In genomic region chr2:241339839-241340471, GRCh38 we compare ENCODE assay signal across 15 cellular contexts. TPM values are rescaled to one million over a fixed set of nuclear protein-coding genes. Genes with fewer than 3 reads are reported as not detected.
DNase-seq lines count a peak whose midpoint lies in the region; ATAC-seq and TF ChIP-seq lines count a peak whose summit lies in the region.
"Had no signal": no experiment of that assay in that cellular context is flagged by ENCODE, and none has a peak within 500 bp of the region (broad histone marks: within the 10 kb centered on the region; RNA-seq: fewer than 3 reads in every experiment).

No MANE protein-coding gene starts in this region.

- 45% methylated on average over 2 of the region's 6 CpGs; no CpG with 5 or more reads in 1 of the 2 experiments for WGBS in IMR-90 (ENCODE audit: extremely low coverage in 2 of 2, insufficient read length in 1 of 2), 2 experiments

- H3K14ac ChIP-seq in IMR-90 (replicated peaks; ENCODE audit: low read depth, low read length), result no peak overlapping the region

- H3K4me3 ChIP-seq in CD4-positive, alpha-beta memory T cell (ENCODE audit: low read length in 2 of 2), result no peak overlapping the region
- H3K4me3 ChIP-seq in IMR-90 (ENCODE audit: insufficient read depth, low read depth, low read length) (no peak overlapping the region), astrocyte of the cerebellum (ENCODE audit: low read depth, low read length) (no peak overlapping the region), SJCRH30 (no peak overlapping the region)
- H3K4me3 ChIP-seq: right lobe of liver had no signal

- POLR2A ChIA-PET in CD4-positive, alpha-beta memory T cell (lab: Charles Lee; ENCODE audit: partially characterized antibody), result interaction anchor here (0.7 kb wide), 1 partner anchor 24 kb away, joined by 3 read pairs; the partner anchor contains the start of gene SEPTIN2
- POLR2A ChIA-PET in IMR-90 (lab: Charles Lee; ENCODE audit: unreplicated experiment), result no interaction called here
- POLR2A ChIA-PET in naive thymus-derived CD8-positive, alpha-beta T cell (lab: Charles Lee), result interaction anchor here (0.6 to 1.7 kb wide), 2 partner anchors 13 to 24 kb away, joined by 4 to 8 read pairs; partner anchors contain the start of genes HDLBP and SEPTIN2

- H3K4me2 ChIP-seq in IMR-90 (ENCODE audit: low read depth, low read length), result peak overlapping the region; percentile 56

- ATAC-seq in IMR-90 (ENCODE audit: low read depth), result peak; percentile 80
- no peak for ATAC-seq in naive thymus-derived CD8-positive, alpha-beta T cell
- ATAC-seq in HG02973 (IDR thresholded peaks at IDR 0.05; ENCODE audit: unreplicated experiment), result no peak
- ATAC-seq: stimulated activated memory B cell treated with anti-CD40 and anti-IgM and Interleukin-4, amounts not matched to agents 10 μg/mL and 1 μg/mL and 100 μg/mL, for 72 hours had no signal

- H4K5ac ChIP-seq in IMR-90 (ENCODE audit: low read depth, low read length), result no peak overlapping the region

- peaks cover 37% of the 10 kb centered on the region for H4K20me1 ChIP-seq in IMR-90 (ENCODE audit: insufficient read depth, low read length)

- DNase-seq in CD4-positive, alpha-beta memory T cell, result no peak
- DNase-seq in IMR-90 (peak; percentile 59), astrocyte of the cerebellum (ENCODE audit: low read depth) (peak; percentile 5), HuH-7 (ENCODE audit: low spot score) (no peak), NCI-H526 treated with DMSO at 0.1 percent for 48 hours (lab: John Stamatoyannopoulos, UW) (no peak), SJCRH30 (no peak)
- DNase-seq in naive thymus-derived CD8-positive, alpha-beta T cell, result no peak
- DNase-seq: activated CD4-positive, alpha-beta T cell treated with anti-CD3 and anti-CD28 coated beads, Interleukin-2, amount 50 U/mL, for 4 hours; BE2C; NCI-H1105; NCI-H510A treated with DMSO at 0.1 percent for 48 hours; right lobe of liver; T-helper 9 cell had no signal

- peak overlapping the region; percentile 79 for H2BK5ac ChIP-seq in IMR-90 (ENCODE audit: low read depth, low read length, poor library complexity, severe bottlenecking)

- H2AFZ ChIP-seq in IMR-90 (replicated peaks; ENCODE audit: low read length, poor library complexity), result no peak overlapping the region

- H2BK20ac ChIP-seq in IMR-90 (ENCODE audit: low read depth, low read length), result no peak overlapping the region; the same call in 1 of the 2 replicates

- no peak overlapping the region for H3K18ac ChIP-seq in IMR-90 (ENCODE audit: low read depth, low read length)

- in situ Hi-C loops in IMR-90 (cut with MboI; ENCODE audit: low sequenced_read_pairs), result no loop called here
- in situ Hi-C loops in astrocyte of the cerebellum (cut with HindIII; ENCODE audit: low sequenced_read_pairs), result no loop called here

- H3K9me3 Mint-ChIP-seq in CD4-positive, alpha-beta memory T cell, result no peaks in the 10 kb centered on the region
- H3K9me3 Mint-ChIP-seq in naive thymus-derived CD8-positive, alpha-beta T cell, result no peaks in the 10 kb centered on the region
- H3K9me3 Mint-ChIP-seq: stimulated activated memory B cell treated with anti-CD40 and anti-IgM and Interleukin-4, amounts not matched to agents 10 μg/mL and 1 μg/mL and 100 μg/mL, for 72 hours had no signal

- no peaks in the 10 kb centered on the region for H3K27me3 ChIP-seq in CD4-positive, alpha-beta memory T cell (ENCODE audit: insufficient read depth, low read length)
- H3K27me3 ChIP-seq in IMR-90 (ENCODE audit: control insufficient read depth, insufficient read depth, low read length), result no peaks in the 10 kb centered on the region
- H3K27me3 ChIP-seq in SJCRH30, result no peaks in the 10 kb centered on the region
- H3K27me3 ChIP-seq: BE2C, right lobe of liver had no signal

- H2AK5ac ChIP-seq in IMR-90 (ENCODE audit: low read depth, low read length), result peak overlapping the region; percentile 26; the same call in 1 of the 2 replicates

- peaks cover 30 to 61% of the 10 kb centered on the region in 2 experiments for H3K79me1 ChIP-seq in IMR-90 (ENCODE audit: low read depth in 1 of 2, low read length in 2 of 2)

- peak overlapping the region; percentile 17; the same call in 1 of the 2 replicates for H3K23ac ChIP-seq in IMR-90 (ENCODE audit: low read depth, low read length)

- no peak for TF ChIP-seq CTCF in IMR-90 (conservative IDR thresholded peaks at IDR 0.05; ENCODE audit: low read depth, low read length)
- TF ChIP-seq CTCF in astrocyte of the cerebellum (IDR thresholded peaks at IDR 0.05; ENCODE audit: low read depth, low read length, missing control alignments), result no peak

- peak overlapping the region; percentile 73 for H2AK9ac ChIP-seq in IMR-90 (replicated peaks; ENCODE audit: low read depth, low read length, poor library complexity)

- no peak overlapping the region for H4K8ac ChIP-seq in IMR-90 (ENCODE audit: low read depth in 2 of 2, low read length in 2 of 2)

- BruUV-seq in IMR-90 (replicated peaks; lab: Mats Ljungman, UMichigan), result no TSS peak

- intact Hi-C loops in CD4-positive, alpha-beta memory T cell (cut with micrococcal nuclease), result no loop called here
- intact Hi-C loops in IMR-90 (cut with micrococcal nuclease), result no loop called here

- H3K4ac ChIP-seq in IMR-90 (ENCODE audit: low read depth, low read length), result peak overlapping the region; percentile 54

- H3K4me1 ChIP-seq in CD4-positive, alpha-beta memory T cell (ENCODE audit: insufficient read depth, low read length), result peaks cover 16% of the 10 kb centered on the region
- H3K4me1 ChIP-seq in IMR-90 (ENCODE audit: control insufficient read depth, insufficient read depth, low read length), result peaks cover 13% of the 10 kb centered on the region
- no peaks in the 10 kb centered on the region for H3K4me1 ChIP-seq in SJCRH30
- H3K4me1 ChIP-seq: BE2C had no signal

- H2BK120ac ChIP-seq in IMR-90 (ENCODE audit: low read depth, low read length), result no peak overlapping the region

- H3K27ac ChIP-seq in CD4-positive, alpha-beta memory T cell (ENCODE audit: low read depth, low read length), result no peak overlapping the region
- peak overlapping the region; percentile 90; the same call in 1 of the 2 replicates for H3K27ac ChIP-seq in IMR-90 (ENCODE audit: insufficient read depth, low read length)
- no peak overlapping the region for H3K27ac ChIP-seq in SJCRH30
- H3K27ac ChIP-seq: right lobe of liver had no signal

- no peak overlapping the region for H3K56ac ChIP-seq in IMR-90 (ENCODE audit: extremely low read depth, insufficient read depth, low read length)

- peaks cover 58% of the 10 kb centered on the region for H3K36me3 ChIP-seq in CD4-positive, alpha-beta memory T cell (ENCODE audit: insufficient read depth, low read length)
- peaks cover 55% of the 10 kb centered on the region for H3K36me3 ChIP-seq in IMR-90 (ENCODE audit: control insufficient read depth, insufficient read depth, low read length)
- peaks cover 90% of the 10 kb centered on the region for H3K36me3 ChIP-seq in SJCRH30

- peaks cover 13% of the 10 kb centered on the region for H3K9me1 ChIP-seq in IMR-90 (ENCODE audit: insufficient read depth, low read length)

- CTCF ChIA-PET in CD4-positive, alpha-beta memory T cell (lab: Charles Lee; ENCODE audit: partially characterized antibody), result no interaction called here
- CTCF ChIA-PET in IMR-90 (lab: Yijun Ruan, JAX), result no interaction called here

- dilution Hi-C loops in IMR-90 (cut with HindIII; ENCODE audit: low sequenced_read_pairs, unreplicated experiment), result no loop called here

- H4K91ac ChIP-seq in IMR-90 (ENCODE audit: insufficient read depth, low read depth, low read length), result no peak overlapping the region

- no peak overlapping the region for H2BK15ac ChIP-seq in IMR-90 (ENCODE audit: low read depth, low read length)

- no peak for TF ChIP-seq RAD21 in IMR-90 (IDR thresholded peaks at IDR 0.05; ENCODE audit: low read length)

- no peaks in the 10 kb centered on the region for H3K9me3 ChIP-seq in CD4-positive, alpha-beta memory T cell (ENCODE audit: control insufficient read depth in 1 of 2, low read length in 2 of 2)
- H3K9me3 ChIP-seq in IMR-90 (ENCODE audit: control insufficient read depth, insufficient read depth, low read length) (no peaks in the 10 kb centered on the region), SJCRH30 (replicated peaks) (no peaks in the 10 kb centered on the region)
- H3K9me3 ChIP-seq: BE2C, right lobe of liver had no signal

- no peaks in the 10 kb centered on the region for H3K27me3 Mint-ChIP-seq in CD4-positive, alpha-beta memory T cell
- H3K27me3 Mint-ChIP-seq in naive thymus-derived CD8-positive, alpha-beta T cell, result no peaks in the 10 kb centered on the region
- H3K27me3 Mint-ChIP-seq: stimulated activated memory B cell treated with anti-CD40 and anti-IgM and Interleukin-4, amounts not matched to agents 10 μg/mL and 1 μg/mL and 100 μg/mL, for 72 hours had no signal

- peak overlapping the region in 5 of 7 donors; percentile 8 to 73 (median 32) for H3K27ac Mint-ChIP-seq in CD4-positive, alpha-beta memory T cell
- peak overlapping the region in 8 of 10 donors; percentile 3 to 92 (median 46) for H3K27ac Mint-ChIP-seq in naive thymus-derived CD8-positive, alpha-beta T cell
- H3K27ac Mint-ChIP-seq: stimulated activated memory B cell treated with anti-CD40 and anti-IgM and Interleukin-4, amounts not matched to agents 10 μg/mL and 1 μg/mL and 100 μg/mL, for 72 hours had no signal

- TF ChIP-seq POLR2A in IMR-90 (IDR thresholded peaks at IDR 0.05; ENCODE audit: low read depth, low read length), result no peak

- H3K36me3 Mint-ChIP-seq in CD4-positive, alpha-beta memory T cell, result peaks cover 49 to 82% of the 10 kb centered on the region in 2 donors
- peaks cover 4 to 88% (median 19%) of the 10 kb centered on the region in 3 donors for H3K36me3 Mint-ChIP-seq in naive thymus-derived CD8-positive, alpha-beta T cell

- 0 out of 2 replicates have a peak overlapping the region, but pooled peaks have one; percentile 19 for H3K9ac ChIP-seq in IMR-90 (ENCODE audit: low read depth, low read length)

- H3K4me1 Mint-ChIP-seq in CD4-positive, alpha-beta memory T cell, result peaks cover 20 to 27% (median 22%) of the 10 kb centered on the region in 4 donors
- peaks cover 20 to 34% (median 29%) of the 10 kb centered on the region in 4 donors for H3K4me1 Mint-ChIP-seq in naive thymus-derived CD8-positive, alpha-beta T cell

- no peak overlapping the region for H3K4me3 Mint-ChIP-seq in CD4-positive, alpha-beta memory T cell
- H3K4me3 Mint-ChIP-seq in naive thymus-derived CD8-positive, alpha-beta T cell, result peak overlapping the region in 1 of 10 donors; percentile 19
- H3K4me3 Mint-ChIP-seq: stimulated activated memory B cell treated with anti-CD40 and anti-IgM and Interleukin-4, amounts not matched to agents 10 μg/mL and 1 μg/mL and 100 μg/mL, for 72 hours had no signal

RNA-seq across cellular contexts. Expression of gene FARP2, which starts 16.1 kb away (rescaled TPM):
- 10 to 100 TPM; 17.2 to 21.8 TPM for total RNA-seq in CD4-positive, alpha-beta memory T cell
- polyA plus RNA-seq in CD4-positive, alpha-beta memory T cell, result 1 to 10 TPM; 3.9 to 5.5 TPM
- 30.8 and 38.6 TPM in 2 replicates for total RNA-seq in IMR-90 (2012; rRNA removed)
- 15.5 and 17.1 TPM in 2 replicates for polyA plus RNA-seq in IMR-90 (2012; rRNA removed)
- 7.2 and 7.7 TPM in 2 replicates for polyA plus RNA-seq in IMR-90 (2012; cell fraction: cytosol; rRNA removed)
- 15.5 and 22.7 TPM in 2 replicates for polyA plus RNA-seq in IMR-90 (2012; cell fraction: nucleus; rRNA removed; ENCODE audit: low replicate concordance)
- total RNA-seq in naive thymus-derived CD8-positive, alpha-beta T cell, result 10 to 100 TPM; 20.1 to 22.9 TPM
- polyA plus RNA-seq in naive thymus-derived CD8-positive, alpha-beta T cell, result 1 to 10 TPM; 3.4 to 5.8 (median 4.0) TPM
- total RNA-seq in SJCRH30 (2014; rRNA removed; shearing (Covaris generic)), result 68.6 and 69.6 TPM in 2 replicates

RNA-seq across cellular contexts. Expression of gene SEPTIN2, which starts 24.2 kb away (rescaled TPM):
- 100 to 1,000 TPM; 332 to 362 TPM for total RNA-seq in CD4-positive, alpha-beta memory T cell
- polyA plus RNA-seq in CD4-positive, alpha-beta memory T cell, result 100 to 1,000 TPM; 187 to 249 TPM
- 504 and 570 TPM in 2 replicates for total RNA-seq in IMR-90 (2012; rRNA removed)
- polyA plus RNA-seq in IMR-90 (2012; rRNA removed), result 320 and 420 TPM in 2 replicates
- polyA plus RNA-seq in IMR-90 (2012; cell fraction: cytosol; rRNA removed), result 75.8 and 130 TPM in 2 replicates
- polyA plus RNA-seq in IMR-90 (2012; cell fraction: nucleus; rRNA removed; ENCODE audit: low replicate concordance), result 96.8 and 681 TPM in 2 replicates
- total RNA-seq in naive thymus-derived CD8-positive, alpha-beta T cell, result 100 to 1,000 TPM; 303 to 309 TPM
- polyA plus RNA-seq in naive thymus-derived CD8-positive, alpha-beta T cell, result 100 to 1,000 TPM; 143 to 182 (median 144) TPM
- 589 and 661 TPM in 2 replicates for total RNA-seq in SJCRH30 (2014; rRNA removed; shearing (Covaris generic))

RNA-seq across cellular contexts. Expression of gene HDLBP, which starts 24.5 kb away (rescaled TPM):
- total RNA-seq in CD4-positive, alpha-beta memory T cell, result 100 to 1,000 TPM; 166 to 183 TPM
- 10 to 100 TPM; 24.7 to 82.3 TPM for polyA plus RNA-seq in CD4-positive, alpha-beta memory T cell
- total RNA-seq in IMR-90 (2012; rRNA removed), result 1,093 and 1,165 TPM in 2 replicates
- polyA plus RNA-seq in IMR-90 (2012; rRNA removed), result 648 and 649 TPM in 2 replicates
- polyA plus RNA-seq in IMR-90 (2012; cell fraction: cytosol; rRNA removed), result 217 and 232 TPM in 2 replicates
- 545 and 768 TPM in 2 replicates for polyA plus RNA-seq in IMR-90 (2012; cell fraction: nucleus; rRNA removed; ENCODE audit: low replicate concordance)
- total RNA-seq in naive thymus-derived CD8-positive, alpha-beta T cell, result 100 to 1,000 TPM; 133 to 148 TPM
- polyA plus RNA-seq in naive thymus-derived CD8-positive, alpha-beta T cell, result 10 to 100 TPM; 32.2 to 71.1 (median 45.7) TPM
- total RNA-seq in SJCRH30 (2014; rRNA removed; shearing (Covaris generic)), result 522 and 557 TPM in 2 replicates

Comparison
In these comparisons a context has a peak if more than half of its experiments do, and no peak if none do; other contexts are left out.
1. DNase-seq: peak in IMR-90 (single experiment) and astrocyte of the cerebellum (single experiment); none in CD4-positive, alpha-beta memory T cell (0 of 5), naive thymus-derived CD8-positive, alpha-beta T cell (0 of 10), HuH-7 (single experiment), NCI-H526 treated with DMSO at 0.1 percent for 48 hours (single experiment) and SJCRH30 (0 of 2).